ENCODE assay signal across 11 cellular contexts in the genomic region with DNA sequence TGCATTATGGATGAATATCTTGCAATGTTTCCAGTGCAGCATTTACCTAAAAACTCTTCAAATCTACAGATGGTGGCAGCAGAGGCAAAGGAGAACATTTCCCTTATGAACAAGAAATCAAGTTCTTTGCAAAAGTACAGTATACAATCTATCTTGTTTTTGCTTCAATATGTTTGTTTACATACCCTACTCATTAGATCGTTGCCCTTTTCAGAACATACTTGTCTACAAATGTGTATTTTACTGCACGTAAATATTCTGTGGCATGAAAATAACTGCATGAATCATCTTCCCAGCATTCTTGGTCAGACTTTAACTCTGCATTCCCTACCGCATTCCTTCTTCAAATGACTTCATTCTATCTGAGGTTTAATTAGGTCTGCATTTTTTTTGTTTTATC.
DNase-seq lines count a peak whose midpoint lies in the region; ATAC-seq and TF ChIP-seq lines count a peak whose summit lies in the region.
"Had no signal": no experiment of that assay in that cellular context is flagged by ENCODE, and none has a peak within 500 bp of the region (broad histone marks: within the 10 kb centered on the region; RNA-seq: fewer than 3 reads in every experiment).

No MANE protein-coding gene starts in this region.

- no peaks in the 10 kb centered on the region for H3K27me3 ChIP-seq in IMR-90 (ENCODE audit: control insufficient read depth, insufficient read depth, low read length)

- peak; percentile 53 for TF ChIP-seq RAD21 in IMR-90 (IDR thresholded peaks at IDR 0.05; ENCODE audit: low read length)

- H3K9me1 ChIP-seq in IMR-90 (ENCODE audit: insufficient read depth, low read length): 0 out of 2 replicates have a peak, but pooled peaks cover 2% of the 10 kb centered on the region

- intact Hi-C loops in IMR-90 (cut with micrococcal nuclease): loop anchor here (1.0 to 10.0 kb wide), 3 partner anchors 58 to 977 kb away; no protein-coding TSS in a partner anchor

- no peak overlapping the region for H3K14ac ChIP-seq in IMR-90 (replicated peaks; ENCODE audit: low read depth, low read length)

- no peak overlapping the region for H2BK15ac ChIP-seq in IMR-90 (ENCODE audit: low read depth, low read length)

- no peak for TF ChIP-seq POLR2A in IMR-90 (IDR thresholded peaks at IDR 0.05; ENCODE audit: low read depth, low read length)

- H2BK120ac ChIP-seq in IMR-90 (ENCODE audit: low read depth, low read length): 0 out of 2 replicates have a peak overlapping the region, but pooled peaks have one; percentile 16

- peak; percentile 83 for DNase-seq in IMR-90
- DNase-seq in astrocyte of the cerebellum (ENCODE audit: low read depth): peak; percentile 11
- peak; percentile 21 for DNase-seq in medulla oblongata (ENCODE audit: extremely low spot score)
- no peak for DNase-seq in NCI-H2107 (lab: John Stamatoyannopoulos, UW)
- DNase-seq: stimulated activated naive CD8-positive, alpha-beta T cell treated with anti-CD3 and anti-CD28 coated beads, Interleukin-15, amount 100 ng/mL, for 72 hours had no signal

- dilution Hi-C loops in IMR-90 (cut with HindIII; ENCODE audit: low sequenced_read_pairs, unreplicated experiment): no loop called here

- H3K18ac ChIP-seq in IMR-90 (ENCODE audit: low read depth, low read length): 0 out of 2 replicates have a peak overlapping the region, but pooled peaks have one; percentile 80

- no peaks in the 10 kb centered on the region for H4K20me1 ChIP-seq in IMR-90 (ENCODE audit: insufficient read depth, low read length)

- no peaks in the 10 kb centered on the region for H3K79me1 ChIP-seq in IMR-90 (ENCODE audit: low read depth in 1 of 2, low read length in 2 of 2)

- no peak overlapping the region for H3K4ac ChIP-seq in IMR-90 (ENCODE audit: low read depth, low read length)

- peak overlapping the region; percentile 56 for H2BK5ac ChIP-seq in IMR-90 (ENCODE audit: low read depth, low read length, poor library complexity, severe bottlenecking)

- H3K56ac ChIP-seq in IMR-90 (ENCODE audit: extremely low read depth, insufficient read depth, low read length): no peak overlapping the region

- H3K9me3 ChIP-seq in IMR-90 (ENCODE audit: control insufficient read depth, insufficient read depth, low read length): no peaks in the 10 kb centered on the region
- H3K9me3 ChIP-seq: prostate gland had no signal

- H3K36me3 ChIP-seq in IMR-90 (ENCODE audit: control insufficient read depth, insufficient read depth, low read length): no peaks in the 10 kb centered on the region
- H3K36me3 ChIP-seq: prostate gland had no signal

- H2BK20ac ChIP-seq in IMR-90 (ENCODE audit: low read depth, low read length): no peak overlapping the region

- POLR2A ChIA-PET in IMR-90 (lab: Charles Lee; ENCODE audit: unreplicated experiment): no interaction called here

- H4K91ac ChIP-seq in IMR-90 (ENCODE audit: insufficient read depth, low read depth, low read length): no peak overlapping the region

- no peak overlapping the region for H2AK5ac ChIP-seq in IMR-90 (ENCODE audit: low read depth, low read length)

- H2AFZ ChIP-seq in IMR-90 (replicated peaks; ENCODE audit: low read length, poor library complexity): no peak overlapping the region

- H3K27ac ChIP-seq in C4-2B (no peak overlapping the region), IMR-90 (ENCODE audit: insufficient read depth, low read length) (no peak overlapping the region)
- H3K27ac ChIP-seq: epithelial cell of prostate, prostate gland had no signal

- CTCF ChIA-PET in IMR-90 (lab: Yijun Ruan, JAX): interaction anchor here (1.2 to 1.4 kb wide), 2 partner anchors 122 to 129 kb away, joined by 4 to 7 read pairs; no protein-coding TSS in a partner anchor

- H3K9ac ChIP-seq in IMR-90 (ENCODE audit: low read depth, low read length): no peak overlapping the region

- H4K5ac ChIP-seq in IMR-90 (ENCODE audit: low read depth, low read length): no peak overlapping the region

- peak; percentile 63 for TF ChIP-seq CTCF in C4-2B (conservative IDR thresholded peaks at IDR 0.05)
- TF ChIP-seq CTCF in IMR-90 (conservative IDR thresholded peaks at IDR 0.05; ENCODE audit: low read depth, low read length): peak; percentile 52
- TF ChIP-seq CTCF in astrocyte of the cerebellum (IDR thresholded peaks at IDR 0.05; ENCODE audit: low read depth, low read length, missing control alignments): no peak

- H3K23ac ChIP-seq in IMR-90 (ENCODE audit: low read depth, low read length): no peak overlapping the region

- ATAC-seq in IMR-90 (ENCODE audit: low read depth) (peak; percentile 92), HG03469 (IDR thresholded peaks at IDR 0.05; ENCODE audit: unreplicated experiment) (no peak), HG02588 (IDR thresholded peaks at IDR 0.05; ENCODE audit: unreplicated experiment) (no peak), GM18873 (IDR thresholded peaks at IDR 0.05; ENCODE audit: low FRiP score, unreplicated experiment) (no peak)
- ATAC-seq: stimulated activated naive CD8-positive, alpha-beta T cell treated with anti-CD3 and anti-CD28 coated beads, Interleukin-15, amount 100 ng/mL, for 72 hours had no signal

- H3K4me1 ChIP-seq in IMR-90 (ENCODE audit: control insufficient read depth, insufficient read depth, low read length): peaks cover 4% of the 10 kb centered on the region
- H3K4me1 ChIP-seq: prostate gland had no signal

- in situ Hi-C loops in IMR-90 (cut with MboI; ENCODE audit: low sequenced_read_pairs) (no loop called here), astrocyte of the cerebellum (cut with HindIII; ENCODE audit: low sequenced_read_pairs) (no loop called here)

- no CpG with 5 or more reads among the region's 3 CpGs for WGBS in IMR-90 (ENCODE audit: extremely low coverage in 2 of 2, insufficient read length in 1 of 2), 2 experiments

- H2AK9ac ChIP-seq in IMR-90 (replicated peaks; ENCODE audit: low read depth, low read length, poor library complexity): no peak overlapping the region

- no TSS peak for BruUV-seq in IMR-90 (replicated peaks; lab: Mats Ljungman, UMichigan)

- no peak overlapping the region for H4K8ac ChIP-seq in IMR-90 (ENCODE audit: low read depth in 2 of 2, low read length in 2 of 2)

- H3K4me2 ChIP-seq in IMR-90 (ENCODE audit: low read depth, low read length): peak overlapping the region; percentile 23; the same call in 1 of the 2 replicates

- H3K4me3 ChIP-seq in IMR-90 (ENCODE audit: insufficient read depth, low read depth, low read length): no peak overlapping the region
- H3K4me3 ChIP-seq in astrocyte of the cerebellum (ENCODE audit: low read depth, low read length): no peak overlapping the region
- H3K4me3 ChIP-seq: prostate gland had no signal

TF ChIP-seq in IMR-90, 13 proteins besides CTCF, POLR2A, EP300 and RAD21:
- TF ChIP-seq, protein P1, sequence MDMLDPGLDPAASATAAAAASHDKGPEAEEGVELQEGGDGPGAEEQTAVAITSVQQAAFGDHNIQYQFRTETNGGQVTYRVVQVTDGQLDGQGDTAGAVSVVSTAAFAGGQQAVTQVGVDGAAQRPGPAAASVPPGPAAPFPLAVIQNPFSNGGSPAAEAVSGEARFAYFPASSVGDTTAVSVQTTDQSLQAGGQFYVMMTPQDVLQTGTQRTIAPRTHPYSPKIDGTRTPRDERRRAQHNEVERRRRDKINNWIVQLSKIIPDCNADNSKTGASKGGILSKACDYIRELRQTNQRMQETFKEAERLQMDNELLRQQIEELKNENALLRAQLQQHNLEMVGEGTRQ (IDR thresholded peaks at IDR 0.05; ENCODE audit: low read depth, low read length): no peak
- TF ChIP-seq MAFK (IDR thresholded peaks at IDR 0.05; ENCODE audit: low read depth, low read length): 0 out of 2 replicates have a peak, but pooled peaks have one; percentile 1
